In the genomic region with DNA sequence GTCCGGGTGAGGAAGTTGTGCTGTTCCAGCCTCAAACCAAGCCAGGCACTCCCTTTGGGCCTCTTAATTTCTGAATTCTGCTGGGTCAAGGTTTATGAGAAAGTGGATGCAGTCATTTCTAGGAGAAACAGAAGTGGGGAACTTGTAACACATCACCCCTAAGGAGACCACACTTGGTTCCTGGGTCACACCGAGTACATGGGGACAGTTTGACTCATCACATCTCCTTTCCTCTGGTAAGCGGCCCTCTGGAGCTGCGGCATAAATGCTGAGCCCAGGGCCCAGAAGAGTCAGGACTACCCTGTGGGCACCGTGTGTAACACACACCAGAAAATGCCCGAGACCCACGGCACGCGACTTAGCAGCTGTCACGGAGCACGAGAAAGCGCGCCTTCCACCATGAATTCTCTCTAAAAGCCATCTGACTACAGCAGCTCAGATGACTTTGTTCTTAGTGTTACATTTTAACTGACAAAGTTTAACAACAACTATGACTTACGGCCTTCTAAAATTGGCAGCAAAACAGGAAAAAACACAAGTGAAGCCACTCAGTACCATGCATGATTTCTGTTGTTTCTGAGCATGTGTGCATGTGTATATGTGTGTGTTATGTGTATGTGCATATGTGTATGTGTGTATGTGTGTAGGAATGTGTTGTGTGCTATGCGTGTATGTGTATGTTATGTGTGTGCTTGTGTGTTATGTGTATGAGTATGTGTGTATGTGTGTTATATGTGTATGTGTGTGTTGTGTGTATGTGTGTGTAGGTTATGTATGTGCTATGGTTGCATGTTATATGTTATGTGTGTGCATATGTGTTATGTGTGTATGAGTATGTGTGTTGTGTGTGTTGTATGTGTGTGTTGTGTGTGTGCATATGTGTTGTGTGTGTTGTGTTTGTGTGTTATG, we compare ENCODE assay signal across 8 cellular contexts. TPM values are rescaled to one million over a fixed set of nuclear protein-coding genes. Genes with fewer than 3 reads are reported as not detected.
DNase-seq lines count a peak whose midpoint lies in the region; ATAC-seq and TF ChIP-seq lines count a peak whose summit lies in the region.

No MANE protein-coding gene starts in this region.

- H3K27me3 ChIP-seq in osteoblast (ENCODE audit: insufficient read depth, low read length): no peaks in the 10 kb centered on the region
- H3K27me3 ChIP-seq in dorsolateral prefrontal cortex: no peaks in the 10 kb centered on the region

- no peaks in the 10 kb centered on the region for H3K9me3 ChIP-seq in osteoblast (ENCODE audit: low read depth, low read length)

- no peak overlapping the region for H3K4me2 ChIP-seq in osteoblast (ENCODE audit: insufficient read depth, low read length)

- H3K36me3 Mint-ChIP-seq in activated CD4-positive, alpha-beta memory T cell treated with anti-CD3 and anti-CD28 coated beads, Interleukin-2, amount 10 ng/mL, durations not matched to agents 7 days and 5 days (ENCODE audit: low read depth): no peaks in the 10 kb centered on the region

- CTCF ChIA-PET in activated CD4-positive, alpha-beta memory T cell treated with anti-CD3 and anti-CD28 coated beads, Interleukin-2, amount 10 ng/mL, durations not matched to agents 7 days and 5 days (lab: Charles Lee): no interaction called here

- intact Hi-C loops in dorsolateral prefrontal cortex (cut with DNase I): loop anchor here in 1 of 2 donors (5.0 kb wide), 1 partner anchor 71 kb away; no protein-coding TSS in a partner anchor

- H2AFZ ChIP-seq in osteoblast (ENCODE audit: low read length): no peak overlapping the region

- peaks cover 37% of the 10 kb centered on the region for H3K4me1 Mint-ChIP-seq in activated CD4-positive, alpha-beta memory T cell treated with anti-CD3 and anti-CD28 coated beads, Interleukin-2, amount 10 ng/mL, durations not matched to agents 7 days and 5 days

- H3K4me1 ChIP-seq in osteoblast (ENCODE audit: insufficient read depth, low read length): peaks cover 42% of the 10 kb centered on the region

- no peaks in the 10 kb centered on the region for H3K27me3 Mint-ChIP-seq in activated CD4-positive, alpha-beta memory T cell treated with anti-CD3 and anti-CD28 coated beads, Interleukin-2, amount 10 ng/mL, durations not matched to agents 7 days and 5 days

- H3K4me3 Mint-ChIP-seq in activated CD4-positive, alpha-beta memory T cell treated with anti-CD3 and anti-CD28 coated beads, Interleukin-2, amount 10 ng/mL, durations not matched to agents 7 days and 5 days: no peak overlapping the region

- no peaks in the 10 kb centered on the region for H3K79me2 ChIP-seq in osteoblast (ENCODE audit: insufficient read depth, low read length)

- H3K4me3 ChIP-seq in osteoblast (ENCODE audit: insufficient read depth, low read length) (no peak overlapping the region), dorsolateral prefrontal cortex (no peak overlapping the region)

- H3K9me3 Mint-ChIP-seq in activated CD4-positive, alpha-beta memory T cell treated with anti-CD3 and anti-CD28 coated beads, Interleukin-2, amount 10 ng/mL, durations not matched to agents 7 days and 5 days: no peaks in the 10 kb centered on the region

- POLR2A ChIA-PET in activated CD4-positive, alpha-beta memory T cell treated with anti-CD3 and anti-CD28 coated beads, Interleukin-2, amount 10 ng/mL, durations not matched to agents 7 days and 5 days (lab: Charles Lee): interaction anchor here (0.7 to 5.9 kb wide), 6 partner anchors 66 to 477 kb away, joined by 3 to 41 read pairs (median 6); partner anchors contain the start of gene IRF2BP2

- TF ChIP-seq CTCF in osteoblast (IDR thresholded peaks at IDR 0.05; ENCODE audit: extremely low read depth, low read depth, low read length) (no peak), dorsolateral prefrontal cortex (IDR thresholded peaks at IDR 0.05 in 54 of 56, conservative IDR thresholded peaks at IDR 0.05 in 2 of 56; ENCODE audit: low read depth in 1 of 56, partially characterized antibody in 56 of 56) (no peak)

- H3K36me3 ChIP-seq in osteoblast (ENCODE audit: insufficient read depth, low read length): no peaks in the 10 kb centered on the region

- ATAC-seq in GM18520 (IDR thresholded peaks at IDR 0.05; ENCODE audit: unreplicated experiment) (peak; percentile 18), HG02678 (IDR thresholded peaks at IDR 0.05; ENCODE audit: unreplicated experiment) (peak; percentile 38), HG03097 (IDR thresholded peaks at IDR 0.05; ENCODE audit: low FRiP score, unreplicated experiment) (no peak)

- peak overlapping the region; percentile 52 for H3K27ac ChIP-seq in osteoblast (ENCODE audit: low read depth, low read length)
- H3K27ac ChIP-seq in dorsolateral prefrontal cortex: peak overlapping the region in 25 of 59 donors; percentile 11 to 90 (median 44)

- no peak overlapping the region for H3K27ac Mint-ChIP-seq in activated CD4-positive, alpha-beta memory T cell treated with anti-CD3 and anti-CD28 coated beads, Interleukin-2, amount 10 ng/mL, durations not matched to agents 7 days and 5 days

- no peaks in the 10 kb centered on the region for H4K20me1 ChIP-seq in osteoblast (ENCODE audit: insufficient read depth, low read length)

- peak; percentile 73 for DNase-seq in activated CD4-positive, alpha-beta memory T cell treated with anti-CD3 and anti-CD28 coated beads, Interleukin-2, amount 10 ng/mL, durations not matched to agents 7 days and 5 days
- DNase-seq in osteoblast (ENCODE audit: insufficient read length, low spot score, missing footprints): peak; percentile 53
- no peak for DNase-seq in NCI-H2107 (lab: John Stamatoyannopoulos, UW)
- no peak for DNase-seq in NCI-H187 (lab: John Stamatoyannopoulos, UW)
- DNase-seq in dorsolateral prefrontal cortex: no peak

RNA-seq across cellular contexts. Expression of gene TOMM20, which starts 50.8 kb away (rescaled TPM):
- 10 to 100 TPM; 81.4 to 89.3 TPM for total RNA-seq in activated CD4-positive, alpha-beta memory T cell treated with anti-CD3 and anti-CD28 coated beads, Interleukin-2, amount 10 ng/mL, durations not matched to agents 7 days and 5 days
- total RNA-seq in osteoblast: 108 and 110 TPM in 2 replicates
- total RNA-seq in dorsolateral prefrontal cortex: 100 to 1,000 TPM in 119 of 120 experiments, 10 to 100 TPM in 1; 96.2 to 291 (median 209) TPM

Comparison
In these comparisons a context has a peak if more than half of its experiments do, and no peak if none do; other contexts are left out.
1. DNase-seq: peak in activated CD4-positive, alpha-beta memory T cell treated with anti-CD3 and anti-CD28 coated beads, Interleukin-2, amount 10 ng/mL, durations not matched to agents 7 days and 5 days (single experiment) and osteoblast (single experiment); none in NCI-H2107 (single experiment), NCI-H187 (0 of 2) and dorsolateral prefrontal cortex (0 of 10).